In genomic region chr1:55053265-55053954, GRCh38 we compare ENCODE assay signal across 28 cellular contexts. TPM values are rescaled to one million over a fixed set of nuclear protein-coding genes. Genes with fewer than 3 reads are reported as not detected.
DNase-seq lines count a peak whose midpoint lies in the region; ATAC-seq and TF ChIP-seq lines count a peak whose summit lies in the region.
"Had no signal": no experiment of that assay in that cellular context is flagged by ENCODE, and none has a peak within 500 bp of the region (broad histone marks: within the 10 kb centered on the region; RNA-seq: fewer than 3 reads in every experiment).

No MANE protein-coding gene starts in this region.

- peak overlapping the region in 2 of 12 donors; percentile 4 to 51 for H3K27ac ChIP-seq in heart left ventricle
- H3K27ac ChIP-seq in lung (ENCODE audit: low read depth in 1 of 2, low read length in 1 of 2), result no peak overlapping the region
- H3K27ac ChIP-seq in upper lobe of left lung, result peak overlapping the region in 3 of 4 donors; percentile 17 to 78 (median 78)
- H3K27ac ChIP-seq: body of pancreas, HL-60, neural progenitor cell, tibial nerve had no signal

- no peaks in the 10 kb centered on the region for H3K9me3 Mint-ChIP-seq in Calu3 (ENCODE audit: low read depth, unreplicated experiment)
- H3K9me3 Mint-ChIP-seq in mesothelial cell of epicardium, result no peaks in the 10 kb centered on the region
- H3K9me3 Mint-ChIP-seq: activated naive CD8-positive, alpha-beta T cell treated with anti-CD3 and anti-CD28 coated beads, Interleukin-2, amount 10 ng/mL, durations not matched to agents 7 days and 5 days; effector memory CD8-positive, alpha-beta T cell; HFFc6; neural progenitor cell; stimulated activated naive CD8-positive, alpha-beta T cell treated with anti-CD3 and anti-CD28 coated beads, Interleukin-15, Interleukin-2, amounts not matched to agents 100 ng/mL and 50 ng/mL, for 24 hours had no signal

- WGBS in heart left ventricle, 4 donors, result 56 to 71% (median 66%) methylated on average over 6 to 7 of the region's 7 CpGs
- 35 to 56% methylated on average over 7 of the region's 7 CpGs for WGBS in lung, 2 donors
- WGBS in upper lobe of left lung, 2 donors, result 47 to 68% methylated on average over 6 to 7 of the region's 7 CpGs

- H3K4me1 Mint-ChIP-seq in Calu3 (ENCODE audit: low read depth, unreplicated experiment) (no peaks in the 10 kb centered on the region), mesothelial cell of epicardium (peaks cover 2% of the 10 kb centered on the region)
- H3K4me1 Mint-ChIP-seq: activated naive CD8-positive, alpha-beta T cell treated with anti-CD3 and anti-CD28 coated beads, Interleukin-2, amount 10 ng/mL, durations not matched to agents 7 days and 5 days had no signal

- TF ChIP-seq POLR2A in heart left ventricle (IDR thresholded peaks at IDR 0.05), result no peak
- peak in 1 of 4 donors; percentile 36 for TF ChIP-seq POLR2A in upper lobe of left lung (IDR thresholded peaks at IDR 0.05)

- H3K36me3 ChIP-seq in heart left ventricle, result no peaks in the 10 kb centered on the region
- peaks cover 0 to 5% of the 10 kb centered on the region in 2 donors for H3K36me3 ChIP-seq in lung (ENCODE audit: control insufficient read depth in 2 of 2, insufficient read depth in 2 of 2, low read length in 2 of 2)
- peaks cover 0 to 34% (median under 1%) of the 10 kb centered on the region in 4 donors for H3K36me3 ChIP-seq in upper lobe of left lung
- H3K36me3 ChIP-seq: neural progenitor cell, tibial nerve had no signal

- intact Hi-C loops in heart left ventricle (cut with DNase I), result no loop called here
- intact Hi-C loops in Calu3 (cut with micrococcal nuclease; ENCODE audit: unreplicated experiment), result no loop called here

- DNase-seq in activated effector memory CD4-positive, alpha-beta T cell treated with anti-CD3 and anti-CD28 coated beads, Interleukin-2, amount 50 U/mL, for 16 hours, result peak; percentile 49
- DNase-seq in activated effector memory CD4-positive, alpha-beta T cell treated with Interleukin-2 at 50 U/mL for 16 hours, result no peak
- no peak for DNase-seq in heart left ventricle
- peak; percentile 42 for DNase-seq in lung (ENCODE audit: low spot score)
- DNase-seq in upper lobe of left lung, result peak in 1 of 2 donors; percentile 77
- DNase-seq in Calu3, result no peak
- no peak for DNase-seq in mesothelial cell of epicardium (ENCODE audit: low spot score in 2 of 2, unreplicated experiment in 2 of 2)
- DNase-seq: 8988T; activated CD4-positive, alpha-beta T cell treated with anti-CD3 and anti-CD28 coated beads for 4 hours; activated naive CD8-positive, alpha-beta T cell treated with anti-CD3 and anti-CD28 coated beads, Interleukin-2, amount 10 ng/mL, durations not matched to agents 7 days and 5 days; COR-L47; DND-41; effector memory CD8-positive, alpha-beta T cell; HFFc6; NCI-H446; PC-3; stimulated activated CD4-positive, alpha-beta T cell treated with anti-CD3 and anti-CD28 coated beads, Interleukin-4, amount 100 ng/mL, for 4 hours; T-helper 1 cell had no signal

- ATAC-seq in heart left ventricle (peak in 3 of 4 donors; percentile 9 to 43 (median 30)), lung (ENCODE audit: insufficient read depth, low FRiP score) (peak; percentile 11), upper lobe of left lung (ENCODE audit: low FRiP score in 2 of 2) (peak; percentile 2 to 47), GM19023 (IDR thresholded peaks at IDR 0.05; ENCODE audit: unreplicated experiment) (no peak)
- ATAC-seq: body of pancreas; effector memory CD8-positive, alpha-beta T cell; esophagus mucosa; GM12878; PC-3 had no signal

- no peak for TF ChIP-seq CTCF in heart left ventricle (IDR thresholded peaks at IDR 0.05)
- no peak for TF ChIP-seq CTCF in lung (IDR thresholded peaks at IDR 0.05; ENCODE audit: control extremely low read depth, extremely low read depth)
- TF ChIP-seq CTCF in upper lobe of left lung (IDR thresholded peaks at IDR 0.05), result no peak
- TF ChIP-seq CTCF in Calu3 (IDR thresholded peaks at IDR 0.05; ENCODE audit: unreplicated experiment), result no peak
- no peak for TF ChIP-seq CTCF in mesothelial cell of epicardium (IDR thresholded peaks at IDR 0.05; ENCODE audit: unreplicated experiment)

- no TSS peak for BruUV-seq in Calu3 (replicated peaks; lab: Mats Ljungman, UMichigan)

- CTCF ChIA-PET in Calu3 (lab: Charles Lee), result no interaction called here

- no peaks in the 10 kb centered on the region for H3K27me3 ChIP-seq in heart left ventricle
- no peaks in the 10 kb centered on the region for H3K27me3 ChIP-seq in lung (ENCODE audit: control insufficient read depth, insufficient read depth)
- H3K27me3 ChIP-seq in upper lobe of left lung, result no peaks in the 10 kb centered on the region
- H3K27me3 ChIP-seq: body of pancreas, neural progenitor cell, tibial nerve had no signal

- no peak overlapping the region for H3K4me3 ChIP-seq in heart left ventricle
- no peak overlapping the region for H3K4me3 ChIP-seq in lung
- no peak overlapping the region for H3K4me3 ChIP-seq in upper lobe of left lung
- H3K4me3 ChIP-seq: body of pancreas, GM12878, neural progenitor cell, tibial nerve had no signal

- TF ChIP-seq EP300 in upper lobe of left lung (IDR thresholded peaks at IDR 0.05), result no peak

- H3K27ac Mint-ChIP-seq in Calu3 (ENCODE audit: unreplicated experiment) (no peak overlapping the region), mesothelial cell of epicardium (no peak overlapping the region)
- H3K27ac Mint-ChIP-seq: activated naive CD8-positive, alpha-beta T cell treated with anti-CD3 and anti-CD28 coated beads, Interleukin-2, amount 10 ng/mL, durations not matched to agents 7 days and 5 days; effector memory CD8-positive, alpha-beta T cell; HFFc6; stimulated activated naive CD8-positive, alpha-beta T cell treated with anti-CD3 and anti-CD28 coated beads, Interleukin-15, Interleukin-2, amounts not matched to agents 100 ng/mL and 50 ng/mL, for 24 hours had no signal

- H3K27me3 Mint-ChIP-seq in Calu3 (ENCODE audit: unreplicated experiment) (no peaks in the 10 kb centered on the region), mesothelial cell of epicardium (ENCODE audit: low read depth) (peaks cover 2% of the 10 kb centered on the region)
- H3K27me3 Mint-ChIP-seq: activated naive CD8-positive, alpha-beta T cell treated with anti-CD3 and anti-CD28 coated beads, Interleukin-2, amount 10 ng/mL, durations not matched to agents 7 days and 5 days; stimulated activated naive CD8-positive, alpha-beta T cell treated with anti-CD3 and anti-CD28 coated beads, Interleukin-15, Interleukin-2, amounts not matched to agents 100 ng/mL and 50 ng/mL, for 24 hours had no signal

- H3K4me1 ChIP-seq in heart left ventricle, result peaks cover 0 to 27% (median 5%) of the 10 kb centered on the region in 12 donors
- no peaks in the 10 kb centered on the region for H3K4me1 ChIP-seq in lung (ENCODE audit: control insufficient read depth in 2 of 2, insufficient read depth in 2 of 2, low read length in 2 of 2)
- H3K4me1 ChIP-seq in upper lobe of left lung, result peaks cover 0 to 5% (median 2%) of the 10 kb centered on the region in 4 donors
- H3K4me1 ChIP-seq: body of pancreas, neural progenitor cell, tibial nerve had no signal

- H3K4me3 Mint-ChIP-seq in Calu3 (ENCODE audit: low read depth, unreplicated experiment) (no peak overlapping the region), mesothelial cell of epicardium (no peak overlapping the region)
- H3K4me3 Mint-ChIP-seq: activated naive CD8-positive, alpha-beta T cell treated with anti-CD3 and anti-CD28 coated beads, Interleukin-2, amount 10 ng/mL, durations not matched to agents 7 days and 5 days; effector memory CD8-positive, alpha-beta T cell; HFFc6; neural progenitor cell; stimulated activated naive CD8-positive, alpha-beta T cell treated with anti-CD3 and anti-CD28 coated beads, Interleukin-15, Interleukin-2, amounts not matched to agents 100 ng/mL and 50 ng/mL, for 24 hours had no signal

- H3K9me3 ChIP-seq in heart left ventricle, result no peaks in the 10 kb centered on the region
- no peaks in the 10 kb centered on the region for H3K9me3 ChIP-seq in lung (ENCODE audit: control insufficient read depth in 2 of 2, insufficient read depth in 1 of 2, low read length in 1 of 2)
- no peaks in the 10 kb centered on the region for H3K9me3 ChIP-seq in upper lobe of left lung
- H3K9me3 ChIP-seq: body of pancreas, tibial nerve had no signal

- H3K36me3 Mint-ChIP-seq in Calu3 (ENCODE audit: insufficient read depth, unreplicated experiment), result peaks cover 20% of the 10 kb centered on the region
- H3K36me3 Mint-ChIP-seq in mesothelial cell of epicardium, result no peaks in the 10 kb centered on the region
- H3K36me3 Mint-ChIP-seq: activated naive CD8-positive, alpha-beta T cell treated with anti-CD3 and anti-CD28 coated beads, Interleukin-2, amount 10 ng/mL, durations not matched to agents 7 days and 5 days; neural progenitor cell had no signal

RNA-seq across cellular contexts. Expression of gene PCSK9, which starts 14.1 kb away (rescaled TPM):
- total RNA-seq in heart left ventricle (under 1 TPM in 1 of 9 donors, not detected in 8; 0.45 TPM), lung (10 to 100 TPM; 26.6 to 47.2 TPM), upper lobe of left lung (10 to 100 TPM in 5 of 6 donors, 1 to 10 TPM in 1; 9.4 to 63.9 (median 31.5) TPM), Calu3 (2022) (31.8 and 41.6 TPM in 2 replicates), mesothelial cell of epicardium (1.4 to 1.6 TPM (median 1.6 TPM) in 3 replicates)
- polyA plus RNA-seq in heart left ventricle (under 1 TPM in 1 of 2 donors, not detected in 1; 0.04 TPM), lung (10 to 100 TPM; 13.0 to 15.5 TPM)
- total RNA-seq: activated CD8-positive, alpha-beta memory T cell treated with anti-CD3 and anti-CD28 coated beads for 36 hours; activated naive CD8-positive, alpha-beta T cell treated with anti-CD3 and anti-CD28 coated beads, Interleukin-2, amount 10 ng/mL, durations not matched to agents 7 days and 5 days had no signal

RNA-seq across cellular contexts. Expression of gene BSND, which starts 54.7 kb away (rescaled TPM):
- total RNA-seq in heart left ventricle (not detected), lung (not detected), upper lobe of left lung (under 1 TPM in 2 of 6 donors, not detected in 4; under 0.01 to 0.10 TPM), Calu3 (2022) (not detected in 2 replicates), mesothelial cell of epicardium (0.05 to 0.09 TPM (median 0.09 TPM) in 3 replicates)
- polyA plus RNA-seq in heart left ventricle (not detected), lung (under 1 TPM in 1 of 2 donors, not detected in 1; 0.02 TPM)
- total RNA-seq: activated CD8-positive, alpha-beta memory T cell treated with anti-CD3 and anti-CD28 coated beads for 36 hours; activated naive CD8-positive, alpha-beta T cell treated with anti-CD3 and anti-CD28 coated beads, Interleukin-2, amount 10 ng/mL, durations not matched to agents 7 days and 5 days; body of pancreas; esophagus mucosa; glomerular endothelial cell; GM12878; HFFc6; PC-3; tibial nerve had no signal
- polyA plus RNA-seq: GM12878 had no signal

Comparison
In these comparisons a context has a peak if more than half of its experiments do, and no peak if none do; other contexts are left out.
1. DNase-seq: peak in activated effector memory CD4-positive, alpha-beta T cell treated with anti-CD3 and anti-CD28 coated beads, Interleukin-2, amount 50 U/mL, for 16 hours (single experiment) and lung (single experiment); none in activated effector memory CD4-positive, alpha-beta T cell treated with Interleukin-2 at 50 U/mL for 16 hours (single experiment), heart left ventricle (0 of 5), Calu3 (single experiment) and mesothelial cell of epicardium (0 of 2).
2. H3K27ac ChIP-seq: peak in upper lobe of left lung (3 of 4); none in lung (0 of 2).